In genomic region chr1:229560124-229560523, GRCh38 we compare ENCODE assay signal across 8 cellular contexts. TPM values are rescaled to one million over a fixed set of nuclear protein-coding genes. Genes with fewer than 3 reads are reported as not detected.
DNase-seq lines count a peak whose midpoint lies in the region; ATAC-seq, FAIRE-seq and TF ChIP-seq lines count a peak whose summit lies in the region.
"Not testable (repeated sequence)": the region's sequence is repeated elsewhere in the genome, so short reads cannot be mapped to it uniquely, and the experiment has no call there.

No MANE protein-coding gene starts in this region.

- in situ Hi-C loops in K562 (cut with MboI), result not testable (repeated sequence)
- in situ Hi-C loops in HepG2 (cut with HindIII; ENCODE audit: extremely low pct_ligation_motif_present, low pct_unique_long_range_greater_than_20kb), result loop anchor here (5.0 kb wide), 1 partner anchor 67 kb away; the partner anchor contains the start of genes TAF5L and URB2

- H3K4me1 ChIP-seq in BLaER1 treated with 17β-estradiol and CSF1 and Interleukin-3, amounts not matched to agents 10 nM and 100 nM, result peaks cover 24 to 43% (median 38%) of the 10 kb centered on the region in 10 experiments
- H3K4me1 ChIP-seq in DOHH2 (ENCODE audit: control insufficient read depth, low read length) (peaks cover 30% of the 10 kb centered on the region), OCI-LY1 (ENCODE audit: insufficient read depth, low read length, severe bottlenecking) (peaks cover 33% of the 10 kb centered on the region), K562 (replicated peaks in 1 of 2; ENCODE audit: control insufficient read depth in 2 of 2, insufficient read depth in 2 of 2, low read length in 2 of 2) (peaks cover 14 to 30% of the 10 kb centered on the region in 2 experiments; a peak in 4 of 5 replicates), HepG2 (ENCODE audit: insufficient read depth, low read length) (peaks cover 38% of the 10 kb centered on the region)

- BruUV-seq in K562 (replicated peaks; lab: Mats Ljungman, UMichigan); HepG2 (replicated peaks; lab: Mats Ljungman, UMichigan): not testable (repeated sequence)

- TF ChIP-seq POLR2A in K562 (conservative IDR thresholded peaks at IDR 0.05); HepG2 (IDR thresholded peaks at IDR 0.05; ENCODE audit: insufficient read depth in 1 of 2, low read depth in 2 of 2, low read length in 2 of 2): not testable (repeated sequence)

- H3K4me1 Mint-ChIP-seq in T-cell, result peaks cover 31 to 33% (median 31%) of the 10 kb centered on the region in 3 donors
- H3K4me1 Mint-ChIP-seq in activated T-helper 17 cell treated with anti-CD3 and anti-CD28 coated beads, Interleukin-2, amount 50 U/mL, for 72 hours, result peaks cover 24% of the 10 kb centered on the region
- H3K4me1 Mint-ChIP-seq in stimulated activated memory B cell treated with anti-CD40 and anti-IgM and Interleukin-4, amounts not matched to agents 10 μg/mL and 1 μg/mL and 100 μg/mL, for 72 hours, result peaks cover 45% of the 10 kb centered on the region

- H4K20me1 ChIP-seq in BLaER1 treated with 17β-estradiol and CSF1 and Interleukin-3, amounts not matched to agents 10 nM and 100 nM, result peaks cover 12 to 29% (median 18%) of the 10 kb centered on the region in 11 experiments; a peak in 17 of 22 replicates
- H4K20me1 ChIP-seq in DOHH2 (ENCODE audit: control insufficient read depth, insufficient read depth, low read depth, low read length); OCI-LY1 (ENCODE audit: insufficient read depth, low read length); K562 (replicated peaks; ENCODE audit: control insufficient read depth, insufficient read depth, low read length); HepG2 (ENCODE audit: insufficient read depth, low read length): not testable (repeated sequence)

- H3K4me3 Mint-ChIP-seq in T-cell, result peak overlapping the region in 2 of 3 donors; percentile 31 to 92
- H3K4me3 Mint-ChIP-seq in activated T-helper 17 cell treated with anti-CD3 and anti-CD28 coated beads, Interleukin-2, amount 50 U/mL, for 72 hours, result peak overlapping the region; percentile 87
- H3K4me3 Mint-ChIP-seq in stimulated activated memory B cell treated with anti-CD40 and anti-IgM and Interleukin-4, amounts not matched to agents 10 μg/mL and 1 μg/mL and 100 μg/mL, for 72 hours, result not testable (repeated sequence)

- H3K36me3 Mint-ChIP-seq in T-cell; activated T-helper 17 cell treated with anti-CD3 and anti-CD28 coated beads, Interleukin-2, amount 50 U/mL, for 72 hours (ENCODE audit: low read depth); stimulated activated memory B cell treated with anti-CD40 and anti-IgM and Interleukin-4, amounts not matched to agents 10 μg/mL and 1 μg/mL and 100 μg/mL, for 72 hours: not testable (repeated sequence)

- WGBS in K562 (ENCODE audit: insufficient coverage, low coverage, missing lambda C conversion rate), result 98% methylated on average over 15 of the region's 15 CpGs
- WGBS in HepG2 (ENCODE audit: low lambda C conversion rate), result 93% methylated on average over 15 of the region's 15 CpGs

- H3K9me2 ChIP-seq in DOHH2 (replicated peaks; ENCODE audit: control insufficient read depth, low read length); OCI-LY1 (ENCODE audit: low read depth, low read length): not testable (repeated sequence)

- not testable (repeated sequence) for TF ChIP-seq RAD21 in K562 (CRISPR knock-in tag; conservative IDR thresholded peaks at IDR 0.05 in 1 of 2, IDR thresholded peaks at IDR 0.05 in 1 of 2); HepG2 (CRISPR knock-in tag; IDR thresholded peaks at IDR 0.05)

- peaks cover 13% of the 10 kb centered on the region for H3F3A ChIP-seq in DOHH2 (ENCODE audit: control insufficient read depth, insufficient read depth)
- not testable (repeated sequence) for H3F3A ChIP-seq in OCI-LY1 (ENCODE audit: insufficient read depth, low read length)

- not testable (repeated sequence) for ATAC-seq in T-cell (replicated peaks in 1 of 4); activated T-helper 17 cell treated with anti-CD3 and anti-CD28 coated beads, Interleukin-2, amount 50 U/mL, for 72 hours (replicated peaks); K562; HepG2; stimulated activated memory B cell treated with anti-CD40 and anti-IgM and Interleukin-4, amounts not matched to agents 10 μg/mL and 1 μg/mL and 100 μg/mL, for 72 hours

- H3K79me2 ChIP-seq in DOHH2 (ENCODE audit: control insufficient read depth, low read length) (peaks cover 31% of the 10 kb centered on the region), K562 (ENCODE audit: control insufficient read depth, insufficient read depth, low read length) (peaks cover 33% of the 10 kb centered on the region), HepG2 (ENCODE audit: insufficient read depth, low read length) (peaks cover 28% of the 10 kb centered on the region)
- H3K79me2 ChIP-seq in OCI-LY1 (ENCODE audit: insufficient read depth, low read length), result not testable (repeated sequence)

- not testable (repeated sequence) for H3K4me3 ChIP-seq in BLaER1 treated with 17β-estradiol and CSF1 and Interleukin-3, amounts not matched to agents 10 nM and 100 nM; DOHH2 (ENCODE audit: low read length); OCI-LY1 (ENCODE audit: low read depth, low read length, poor library complexity, severe bottlenecking); K562; HepG2 (replicated peaks in 1 of 3; ENCODE audit: insufficient read depth in 1 of 3, low read depth in 2 of 3, low read length in 3 of 3)

- H3K9me3 Mint-ChIP-seq in T-cell; activated T-helper 17 cell treated with anti-CD3 and anti-CD28 coated beads, Interleukin-2, amount 50 U/mL, for 72 hours; stimulated activated memory B cell treated with anti-CD40 and anti-IgM and Interleukin-4, amounts not matched to agents 10 μg/mL and 1 μg/mL and 100 μg/mL, for 72 hours: not testable (repeated sequence)

- not testable (repeated sequence) for H3K36me3 ChIP-seq in BLaER1 treated with 17β-estradiol and CSF1 and Interleukin-3, amounts not matched to agents 10 nM and 100 nM; DOHH2 (ENCODE audit: control insufficient read depth, low read length); OCI-LY1 (ENCODE audit: insufficient read depth, low read length); K562 (ENCODE audit: control insufficient read depth, insufficient read depth, low read length); HepG2 (replicated peaks in 1 of 2; ENCODE audit: control insufficient read depth in 1 of 2, insufficient read depth in 2 of 2, low read length in 2 of 2)

- H3K4me2 ChIP-seq in BLaER1 treated with 17β-estradiol and CSF1 and Interleukin-3, amounts not matched to agents 10 nM and 100 nM, result peak overlapping the region in 8 of 11 experiments; percentile 12 to 91 (median 86); a peak in 11 of 22 replicates
- H3K4me2 ChIP-seq in DOHH2 (ENCODE audit: low read length), result peak overlapping the region; percentile 83; the same call in 1 of the 2 replicates
- peak overlapping the region; percentile 76; the same call in 1 of the 2 replicates for H3K4me2 ChIP-seq in OCI-LY1 (ENCODE audit: low read length)
- H3K4me2 ChIP-seq in K562 (ENCODE audit: insufficient read depth, low read length), result not testable (repeated sequence)
- peak overlapping the region; percentile 89 for H3K4me2 ChIP-seq in HepG2 (ENCODE audit: low read depth, low read length)

- H3K27me3 ChIP-seq in BLaER1 treated with 17β-estradiol and CSF1 and Interleukin-3, amounts not matched to agents 10 nM and 100 nM; DOHH2 (ENCODE audit: control insufficient read depth, low read length); OCI-LY1 (ENCODE audit: insufficient read depth, low read length); K562 (ENCODE audit: control insufficient read depth in 2 of 2, insufficient read depth in 2 of 2, low read length in 2 of 2); HepG2 (ENCODE audit: control insufficient read depth in 1 of 2, insufficient read depth in 2 of 2, low read length in 2 of 2): not testable (repeated sequence)

- TF ChIP-seq EP300 in K562 (IDR thresholded peaks at IDR 0.05; ENCODE audit: low read length); HepG2 (IDR thresholded peaks at IDR 0.05; ENCODE audit: low read depth in 2 of 2, low read length in 2 of 2); HepG2 (CRISPR knock-in tag; IDR thresholded peaks at IDR 0.05; ENCODE audit: borderline replicate concordance): not testable (repeated sequence)

- H3K27me3 Mint-ChIP-seq in T-cell; activated T-helper 17 cell treated with anti-CD3 and anti-CD28 coated beads, Interleukin-2, amount 50 U/mL, for 72 hours; stimulated activated memory B cell treated with anti-CD40 and anti-IgM and Interleukin-4, amounts not matched to agents 10 μg/mL and 1 μg/mL and 100 μg/mL, for 72 hours: not testable (repeated sequence)

- intact Hi-C loops in K562 (cut with micrococcal nuclease); HepG2 (cut with micrococcal nuclease; ENCODE audit: unreplicated experiment): not testable (repeated sequence)

- not testable (repeated sequence) for H3K27ac Mint-ChIP-seq in T-cell; activated T-helper 17 cell treated with anti-CD3 and anti-CD28 coated beads, Interleukin-2, amount 50 U/mL, for 72 hours
- H3K27ac Mint-ChIP-seq in stimulated activated memory B cell treated with anti-CD40 and anti-IgM and Interleukin-4, amounts not matched to agents 10 μg/mL and 1 μg/mL and 100 μg/mL, for 72 hours, result peak overlapping the region; percentile 89

- POLR2A ChIA-PET in T-cell (lab: Charles Lee); HepG2 (lab: Yijun Ruan, JAX): not testable (repeated sequence)
- POLR2A ChIA-PET in K562 (lab: Yijun Ruan, JAX), result interaction anchor here (0.7 kb wide), 1 partner anchor 186 kb away, joined by 3 read pairs; no protein-coding TSS in a partner anchor

- CTCF ChIA-PET in T-cell (lab: Charles Lee); K562 (lab: Yijun Ruan, JAX; ENCODE audit: low intra/inter-chr PET ratio); HepG2 (lab: Yijun Ruan, JAX; ENCODE audit: low intra/inter-chr PET ratio, low total read pairs): not testable (repeated sequence)

- FAIRE-seq in K562 (lab: Jason Lieb, UNC); HepG2 (lab: Jason Lieb, UNC): not testable (repeated sequence)

- not testable (repeated sequence) for H3K27ac ChIP-seq in BLaER1 treated with 17β-estradiol and CSF1 and Interleukin-3, amounts not matched to agents 10 nM and 100 nM; DOHH2 (ENCODE audit: low read depth, low read length); OCI-LY1 (ENCODE audit: low read depth, low read length, poor library complexity, severe bottlenecking); K562 (ENCODE audit: extremely low read depth, low read depth, low read length); HepG2 (ENCODE audit: extremely low read length, insufficient read depth, low read length)

- H3K9me1 ChIP-seq in K562 (ENCODE audit: control insufficient read depth, insufficient read depth, low read length), result not testable (repeated sequence)

- H3K9ac ChIP-seq in BLaER1 treated with 17β-estradiol and CSF1 and Interleukin-3, amounts not matched to agents 10 nM and 100 nM; OCI-LY1 (ENCODE audit: low read length); K562 (ENCODE audit: insufficient read depth in 1 of 2, low read depth in 2 of 2, low read length in 2 of 2); HepG2 (ENCODE audit: insufficient read depth, low read depth, low read length): not testable (repeated sequence)

- TF ChIP-seq CTCF in DOHH2 (IDR thresholded peaks at IDR 0.05; ENCODE audit: low read depth, low read length, poor library complexity, severe bottlenecking); OCI-LY1 (IDR thresholded peaks at IDR 0.05; ENCODE audit: low read length); K562 (IDR thresholded peaks at IDR 0.05 in 2 of 3, conservative IDR thresholded peaks at IDR 0.05 in 1 of 3; ENCODE audit: insufficient read depth in 2 of 3, low read depth in 1 of 3, low read length in 3 of 3); HepG2 (CRISPR knock-in tag; IDR thresholded peaks at IDR 0.05): not testable (repeated sequence)

- H2AFZ ChIP-seq in OCI-LY1 (ENCODE audit: low read length); K562 (ENCODE audit: low read depth, low read length); HepG2 (ENCODE audit: low read length): not testable (repeated sequence)

- not testable (repeated sequence) for H3K9me3 ChIP-seq in BLaER1 treated with 17β-estradiol and CSF1 and Interleukin-3, amounts not matched to agents 10 nM and 100 nM (replicated peaks in 1 of 11); DOHH2 (ENCODE audit: control insufficient read depth, insufficient read depth, low read length); OCI-LY1 (ENCODE audit: low read length); K562 (replicated peaks; ENCODE audit: control insufficient read depth, insufficient read depth, low read depth, low read length); HepG2 (ENCODE audit: low read length)

- DNase-seq in T-cell; K562 (ENCODE audit: extremely low read depth in 1 of 4, low spot score in 3 of 4); HepG2 (ENCODE audit: low spot score): not testable (repeated sequence)

RNA-seq across cellular contexts. Expression of gene ABCB10, which starts 1.6 kb away (rescaled TPM):
- total RNA-seq in T-cell (10 to 100 TPM; 15.8 to 18.9 (median 18.2) TPM), K562 (2014; rRNA removed) (42.2 and 46.7 TPM in 2 replicates), K562 (2014; rRNA removed; fragmentation: Illumina TruSeq; extraction: Trizol) (54.8 and 59.3 TPM in 2 replicates), K562 (2015; rRNA removed; fragmentation: Illumina TruSeq; extraction: Trizol) (27.4 and 28.5 TPM in 2 replicates), K562 (2021) (51.8 and 53.6 TPM in 2 replicates), HepG2 (2016; rRNA removed; fragmentation: Illumina TruSeq; extraction: Trizol) (20.1 and 28.9 TPM in 2 replicates)
- total RNA-seq in activated T-helper 17 cell treated with anti-CD3 and anti-CD28 coated beads, Interleukin-2, amount 50 U/mL, for 72 hours, result 10 to 100 TPM; 26.4 to 31.6 TPM
- 34.9 and 56.2 TPM in 2 replicates for total RNA-seq in K562 (2011; cell fraction: chromatin; rRNA removed; ENCODE audit: low replicate concordance)
- total RNA-seq in K562 (2011; cell fraction: nucleolus; rRNA removed), result 31.7 and 39.6 TPM in 2 replicates
- total RNA-seq in K562 (2011; cell fraction: nucleoplasm; rRNA removed), result 41.7 and 45.0 TPM in 2 replicates
- polyA plus RNA-seq in K562 (2011; rRNA removed) (43.2 and 45.8 TPM in 2 replicates), K562 (2014; fragmentation: Illumina TruSeq; extraction: Trizol) (32.5 and 36.4 TPM in 2 replicates), K562 (2014; fragmentation: Nextera tagmentation; extraction: Ambion mirVana) (10 to 100 TPM; 12.4 to 16.5 TPM), K562 (2014; rRNA removed) (29.1 and 29.3 TPM in 2 replicates), HepG2 (2011; rRNA removed) (11.2 and 11.9 TPM in 2 replicates)
- polyA plus RNA-seq in K562 (2011; cell fraction: cytosol; rRNA removed), result 26.1 and 31.2 TPM in 2 replicates
- polyA plus RNA-seq in K562 (2011; cell fraction: nucleus; rRNA removed), result 30.7 and 38.2 TPM in 2 replicates
- polyA plus RNA-seq in K562 (2012), result 20.0 and 24.2 TPM in 2 replicates
- 56.6 and 57.1 TPM in 2 replicates for polyA minus RNA-seq in K562 (2011; rRNA and poly(A)+ RNA removed)
- 28.7 and 38.4 TPM in 2 replicates for polyA minus RNA-seq in K562 (2011; cell fraction: cytosol; rRNA and poly(A)+ RNA removed)
- polyA minus RNA-seq in K562 (2011; cell fraction: nucleus; rRNA and poly(A)+ RNA removed), result 13.1 and 24.0 TPM in 2 replicates
- 4.5 and 5.0 TPM in 2 replicates for total RNA-seq in HepG2 (2016; cell fraction: cytosol; rRNA removed; fragmentation: Illumina TruSeq; extraction: Trizol; ENCODE audit: low read depth)
- 18.7 and 27.5 TPM in 2 replicates for total RNA-seq in HepG2 (2016; cell fraction: insoluble cytoplasmic fraction; rRNA removed; fragmentation: Illumina TruSeq; extraction: Trizol)
- 11.6 and 14.5 TPM in 2 replicates for total RNA-seq in HepG2 (2016; cell fraction: membrane; rRNA removed; fragmentation: Illumina TruSeq; extraction: Trizol)
- 25.6 and 28.6 TPM in 2 replicates for total RNA-seq in HepG2 (2016; cell fraction: nucleus; rRNA removed; fragmentation: Illumina TruSeq; extraction: Trizol)
- 7.5 and 9.3 TPM in 2 replicates for polyA plus RNA-seq in HepG2 (2011; cell fraction: cytosol; rRNA removed)
- polyA plus RNA-seq in HepG2 (2011; cell fraction: nucleus; rRNA removed), result 5.5 and 7.1 TPM in 2 replicates
- polyA plus RNA-seq in HepG2 (2012), result 11.7 and 14.5 TPM in 2 replicates
- 2.3 and 2.6 TPM in 2 replicates for polyA plus RNA-seq in HepG2 (2016; cell fraction: cytosol; fragmentation: Illumina TruSeq; extraction: Trizol; ENCODE audit: low read depth)
- polyA plus RNA-seq in HepG2 (2016; cell fraction: insoluble cytoplasmic fraction; fragmentation: Illumina TruSeq; extraction: Trizol; ENCODE audit: low read depth), result 19.6 and 20.3 TPM in 2 replicates
- 6.7 and 7.3 TPM in 2 replicates for polyA plus RNA-seq in HepG2 (2016; cell fraction: membrane; fragmentation: Illumina TruSeq; extraction: Trizol; ENCODE audit: low read depth)
- 33.1 and 36.0 TPM in 2 replicates for polyA plus RNA-seq in HepG2 (2016; cell fraction: nucleus; fragmentation: Illumina TruSeq; extraction: Trizol; ENCODE audit: insufficient read depth, low read depth)
- 23.0 and 26.7 TPM in 2 replicates for polyA minus RNA-seq in HepG2 (2011; rRNA and poly(A)+ RNA removed; ENCODE audit: low replicate concordance)
- 11.3 and 12.5 TPM in 2 replicates for polyA minus RNA-seq in HepG2 (2011; cell fraction: cytosol; rRNA and poly(A)+ RNA removed)
- 9.3 and 9.6 TPM in 2 replicates for polyA minus RNA-seq in HepG2 (2011; cell fraction: nucleus; rRNA and poly(A)+ RNA removed)

RNA-seq across cellular contexts. Expression of gene NUP133, which starts 52.0 kb away (rescaled TPM):
- total RNA-seq in T-cell (10 to 100 TPM; 32.3 to 47.6 (median 45.3) TPM), K562 (2014; rRNA removed) (50.6 and 60.9 TPM in 2 replicates), K562 (2014; rRNA removed; fragmentation: Illumina TruSeq; extraction: Trizol) (64.0 and 71.7 TPM in 2 replicates), K562 (2015; rRNA removed; fragmentation: Illumina TruSeq; extraction: Trizol) (58.2 and 61.3 TPM in 2 replicates), K562 (2021) (82.5 and 85.1 TPM in 2 replicates), HepG2 (2016; rRNA removed; fragmentation: Illumina TruSeq; extraction: Trizol) (45.6 and 78.5 TPM in 2 replicates)
- total RNA-seq in activated T-helper 17 cell treated with anti-CD3 and anti-CD28 coated beads, Interleukin-2, amount 50 U/mL, for 72 hours, result 10 to 100 TPM; 42.1 to 52.1 TPM
- 71.9 and 72.4 TPM in 2 replicates for total RNA-seq in K562 (2011; cell fraction: chromatin; rRNA removed; ENCODE audit: low replicate concordance)
- total RNA-seq in K562 (2011; cell fraction: nucleolus; rRNA removed), result 25.3 and 27.9 TPM in 2 replicates
- total RNA-seq in K562 (2011; cell fraction: nucleoplasm; rRNA removed), result 33.4 and 41.5 TPM in 2 replicates
- polyA plus RNA-seq in K562 (2011; rRNA removed) (51.5 and 62.2 TPM in 2 replicates), K562 (2014; fragmentation: Illumina TruSeq; extraction: Trizol) (37.6 and 44.1 TPM in 2 replicates), K562 (2014; fragmentation: Nextera tagmentation; extraction: Ambion mirVana) (10 to 100 TPM; 21.7 to 35.0 TPM), K562 (2014; rRNA removed) (53.0 and 61.8 TPM in 2 replicates), HepG2 (2011; rRNA removed) (16.8 and 17.7 TPM in 2 replicates)
- 27.8 and 33.4 TPM in 2 replicates for polyA plus RNA-seq in K562 (2011; cell fraction: cytosol; rRNA removed)
- polyA plus RNA-seq in K562 (2011; cell fraction: nucleus; rRNA removed), result 51.1 and 62.9 TPM in 2 replicates
- 28.9 and 30.0 TPM in 2 replicates for polyA plus RNA-seq in K562 (2012)
- polyA minus RNA-seq in K562 (2011; rRNA and poly(A)+ RNA removed), result 88.6 and 94.0 TPM in 2 replicates
- polyA minus RNA-seq in K562 (2011; cell fraction: cytosol; rRNA and poly(A)+ RNA removed), result 33.8 and 45.2 TPM in 2 replicates
- 35.5 and 62.6 TPM in 2 replicates for polyA minus RNA-seq in K562 (2011; cell fraction: nucleus; rRNA and poly(A)+ RNA removed)
- total RNA-seq in HepG2 (2016; cell fraction: cytosol; rRNA removed; fragmentation: Illumina TruSeq; extraction: Trizol; ENCODE audit: low read depth), result 9.6 and 10.7 TPM in 2 replicates
- total RNA-seq in HepG2 (2016; cell fraction: insoluble cytoplasmic fraction; rRNA removed; fragmentation: Illumina TruSeq; extraction: Trizol), result 46.9 and 76.4 TPM in 2 replicates
- total RNA-seq in HepG2 (2016; cell fraction: membrane; rRNA removed; fragmentation: Illumina TruSeq; extraction: Trizol), result 15.8 and 18.8 TPM in 2 replicates
- 29.2 and 34.2 TPM in 2 replicates for total RNA-seq in HepG2 (2016; cell fraction: nucleus; rRNA removed; fragmentation: Illumina TruSeq; extraction: Trizol)
- polyA plus RNA-seq in HepG2 (2011; cell fraction: cytosol; rRNA removed), result 8.1 and 10.3 TPM in 2 replicates
- polyA plus RNA-seq in HepG2 (2011; cell fraction: nucleus; rRNA removed), result 13.7 and 16.6 TPM in 2 replicates
- 14.1 and 16.5 TPM in 2 replicates for polyA plus RNA-seq in HepG2 (2012)
- 2.5 and 2.6 TPM in 2 replicates for polyA plus RNA-seq in HepG2 (2016; cell fraction: cytosol; fragmentation: Illumina TruSeq; extraction: Trizol; ENCODE audit: low read depth)
- 44.2 and 47.9 TPM in 2 replicates for polyA plus RNA-seq in HepG2 (2016; cell fraction: insoluble cytoplasmic fraction; fragmentation: Illumina TruSeq; extraction: Trizol; ENCODE audit: low read depth)
- 6.6 and 6.8 TPM in 2 replicates for polyA plus RNA-seq in HepG2 (2016; cell fraction: membrane; fragmentation: Illumina TruSeq; extraction: Trizol; ENCODE audit: low read depth)
- polyA plus RNA-seq in HepG2 (2016; cell fraction: nucleus; fragmentation: Illumina TruSeq; extraction: Trizol; ENCODE audit: insufficient read depth, low read depth), result 25.0 and 28.2 TPM in 2 replicates
- polyA minus RNA-seq in HepG2 (2011; rRNA and poly(A)+ RNA removed; ENCODE audit: low replicate concordance), result 30.6 and 31.0 TPM in 2 replicates
- 20.1 and 21.5 TPM in 2 replicates for polyA minus RNA-seq in HepG2 (2011; cell fraction: cytosol; rRNA and poly(A)+ RNA removed)
- 30.6 and 37.9 TPM in 2 replicates for polyA minus RNA-seq in HepG2 (2011; cell fraction: nucleus; rRNA and poly(A)+ RNA removed)
